18 cellular contexts compared by ENCODE assay signal in the genomic region with DNA sequence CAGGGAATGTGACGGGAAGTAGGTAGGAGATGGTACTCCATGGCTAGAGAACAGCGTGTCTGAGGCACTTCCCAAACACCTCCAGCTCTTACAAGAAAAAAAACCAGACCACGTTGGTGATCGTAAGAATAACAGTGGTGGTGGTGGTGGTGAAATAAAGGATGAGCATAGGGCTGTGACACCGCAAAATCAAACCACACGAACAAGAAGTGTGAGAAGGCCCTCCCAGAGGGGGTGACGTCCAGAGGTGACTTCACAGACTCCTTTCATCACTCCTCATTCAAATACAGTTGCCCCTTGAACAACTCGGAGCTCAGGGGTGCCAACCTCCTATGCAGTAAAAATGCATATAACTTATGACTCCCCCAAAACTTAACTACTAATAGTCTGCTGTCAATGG.
DNase-seq lines count a peak whose midpoint lies in the region; ATAC-seq lines count a peak whose summit lies in the region.
"Had no signal": no experiment of that assay in that cellular context is flagged by ENCODE, and none has a peak within 500 bp of the region (broad histone marks: within the 10 kb centered on the region; RNA-seq: fewer than 3 reads in every experiment).

No MANE protein-coding gene starts in this region.

- peak overlapping the region; percentile 2 for H3K27ac Mint-ChIP-seq in activated CD8-positive, alpha-beta memory T cell treated with anti-CD3 and anti-CD28 coated beads, Interleukin-2, amount 10 ng/mL, durations not matched to agents 7 days and 5 days
- H3K27ac Mint-ChIP-seq in central memory CD8-positive, alpha-beta T cell (ENCODE audit: low read depth) = no peak overlapping the region
- H3K27ac Mint-ChIP-seq in immature natural killer cell = peak overlapping the region in 5 of 6 donors; percentile 8 to 69 (median 38)
- H3K27ac Mint-ChIP-seq in stimulated activated effector memory CD8-positive, alpha-beta T cell treated with anti-CD3 and anti-CD28 coated beads, Interleukin-12 subunit alpha, Interleukin-12 subunit beta, amount 100 ng/mL, for 72 hours = no peak overlapping the region
- H3K27ac Mint-ChIP-seq: CD14-positive monocyte, GM23338 had no signal

- H3K4me1 Mint-ChIP-seq in activated CD8-positive, alpha-beta memory T cell treated with anti-CD3 and anti-CD28 coated beads, Interleukin-2, amount 10 ng/mL, durations not matched to agents 7 days and 5 days = peaks cover 3% of the 10 kb centered on the region
- H3K4me1 Mint-ChIP-seq in central memory CD8-positive, alpha-beta T cell = peaks cover 5% of the 10 kb centered on the region
- peaks cover 16 to 20% of the 10 kb centered on the region in 2 donors for H3K4me1 Mint-ChIP-seq in immature natural killer cell
- H3K4me1 Mint-ChIP-seq in stimulated activated effector memory CD8-positive, alpha-beta T cell treated with anti-CD3 and anti-CD28 coated beads, Interleukin-12 subunit alpha, Interleukin-12 subunit beta, amount 100 ng/mL, for 72 hours = peaks cover 5% of the 10 kb centered on the region
- H3K4me1 Mint-ChIP-seq: CD4-positive, alpha-beta memory T cell had no signal

- no peaks in the 10 kb centered on the region for H3K27me3 Mint-ChIP-seq in activated CD8-positive, alpha-beta memory T cell treated with anti-CD3 and anti-CD28 coated beads, Interleukin-2, amount 10 ng/mL, durations not matched to agents 7 days and 5 days
- no peaks in the 10 kb centered on the region for H3K27me3 Mint-ChIP-seq in central memory CD8-positive, alpha-beta T cell
- peaks cover 2 to 7% (median 5%) of the 10 kb centered on the region in 3 donors for H3K27me3 Mint-ChIP-seq in immature natural killer cell (ENCODE audit: low read depth in 3 of 3)
- H3K27me3 Mint-ChIP-seq: CD4-positive, alpha-beta memory T cell had no signal

- H3K36me3 Mint-ChIP-seq in activated CD8-positive, alpha-beta memory T cell treated with anti-CD3 and anti-CD28 coated beads, Interleukin-2, amount 10 ng/mL, durations not matched to agents 7 days and 5 days = peaks cover 7% of the 10 kb centered on the region
- peaks cover 3% of the 10 kb centered on the region for H3K36me3 Mint-ChIP-seq in central memory CD8-positive, alpha-beta T cell (ENCODE audit: insufficient read depth)
- H3K36me3 Mint-ChIP-seq in immature natural killer cell = peaks cover 14 to 34% (median 23%) of the 10 kb centered on the region in 3 donors
- peaks cover 21% of the 10 kb centered on the region for H3K36me3 Mint-ChIP-seq in stimulated activated effector memory CD8-positive, alpha-beta T cell treated with anti-CD3 and anti-CD28 coated beads, Interleukin-12 subunit alpha, Interleukin-12 subunit beta, amount 100 ng/mL, for 72 hours

- no peak for DNase-seq in activated CD8-positive, alpha-beta memory T cell treated with anti-CD3 and anti-CD28 coated beads, Interleukin-2, amount 10 ng/mL, durations not matched to agents 7 days and 5 days
- no peak for DNase-seq in activated CD8-positive, alpha-beta memory T cell treated with anti-CD3 and anti-CD28 coated beads, Interleukin-2, amount 50 U/mL, for 4 hours
- no peak for DNase-seq in central memory CD8-positive, alpha-beta T cell (ENCODE audit: low spot score in 2 of 2)
- DNase-seq in immature natural killer cell (peak; percentile 33 to 49 (median 48)), mucosa of gallbladder (ENCODE audit: low spot score) (no peak), NCI-H146 treated with DMSO at 0.1 percent for 48 hours (lab: John Stamatoyannopoulos, UW; ENCODE audit: unreplicated experiment) (no peak), COLO829 (ENCODE audit: low spot score) (no peak)
- no peak for DNase-seq in stimulated activated effector memory CD8-positive, alpha-beta T cell treated with anti-CD3 and anti-CD28 coated beads, Interleukin-12 subunit alpha, Interleukin-12 subunit beta, amount 100 ng/mL, for 72 hours (ENCODE audit: low spot score in 2 of 2)
- DNase-seq: 8988T; CD4-positive, alpha-beta memory T cell; DMS 273 treated with DMSO at 0.1 percent for 48 hours; DMS53; DND-41; EL; HCEC 1CT; IMR-90 had no signal

- no peak for ATAC-seq in activated CD8-positive, alpha-beta memory T cell treated with anti-CD3 and anti-CD28 coated beads, Interleukin-2, amount 10 ng/mL, durations not matched to agents 7 days and 5 days
- ATAC-seq in central memory CD8-positive, alpha-beta T cell (replicated peaks; ENCODE audit: extremely low read depth, poor library complexity, severe bottlenecking) = peak; percentile 32
- ATAC-seq in stimulated activated effector memory CD8-positive, alpha-beta T cell treated with anti-CD3 and anti-CD28 coated beads, Interleukin-12 subunit alpha, Interleukin-12 subunit beta, amount 100 ng/mL, for 72 hours = peak; percentile 50
- ATAC-seq: GM23338 had no signal

- no peak overlapping the region for H3K4me3 Mint-ChIP-seq in activated CD8-positive, alpha-beta memory T cell treated with anti-CD3 and anti-CD28 coated beads, Interleukin-2, amount 10 ng/mL, durations not matched to agents 7 days and 5 days
- no peak overlapping the region for H3K4me3 Mint-ChIP-seq in central memory CD8-positive, alpha-beta T cell
- peak overlapping the region; percentile 20 to 53 (median 23) for H3K4me3 Mint-ChIP-seq in immature natural killer cell
- H3K4me3 Mint-ChIP-seq in stimulated activated effector memory CD8-positive, alpha-beta T cell treated with anti-CD3 and anti-CD28 coated beads, Interleukin-12 subunit alpha, Interleukin-12 subunit beta, amount 100 ng/mL, for 72 hours = no peak overlapping the region
- H3K4me3 Mint-ChIP-seq: CD14-positive monocyte; CD4-positive, alpha-beta memory T cell; GM23338 had no signal

- CTCF ChIA-PET in activated CD8-positive, alpha-beta memory T cell treated with anti-CD3 and anti-CD28 coated beads, Interleukin-2, amount 10 ng/mL, durations not matched to agents 7 days and 5 days (lab: Charles Lee) = interaction anchor here (1.2 to 3.3 kb wide), 2 partner anchors 245 kb away, joined by 3 to 26 read pairs; no protein-coding TSS in a partner anchor

- H3K9me3 Mint-ChIP-seq in activated CD8-positive, alpha-beta memory T cell treated with anti-CD3 and anti-CD28 coated beads, Interleukin-2, amount 10 ng/mL, durations not matched to agents 7 days and 5 days (ENCODE audit: low read depth) = no peaks in the 10 kb centered on the region
- no peaks in the 10 kb centered on the region for H3K9me3 Mint-ChIP-seq in central memory CD8-positive, alpha-beta T cell
- H3K9me3 Mint-ChIP-seq in immature natural killer cell = no peaks in the 10 kb centered on the region
- no peaks in the 10 kb centered on the region for H3K9me3 Mint-ChIP-seq in stimulated activated effector memory CD8-positive, alpha-beta T cell treated with anti-CD3 and anti-CD28 coated beads, Interleukin-12 subunit alpha, Interleukin-12 subunit beta, amount 100 ng/mL, for 72 hours
- H3K9me3 Mint-ChIP-seq: CD14-positive monocyte; CD4-positive, alpha-beta memory T cell; GM23338 had no signal

Comparison
In these comparisons a context has a peak if more than half of its experiments do, and no peak if none do; other contexts are left out.
1. DNase-seq: peak in immature natural killer cell (3 of 3); none in activated CD8-positive, alpha-beta memory T cell treated with anti-CD3 and anti-CD28 coated beads, Interleukin-2, amount 10 ng/mL, durations not matched to agents 7 days and 5 days (single experiment), activated CD8-positive, alpha-beta memory T cell treated with anti-CD3 and anti-CD28 coated beads, Interleukin-2, amount 50 U/mL, for 4 hours (single experiment), central memory CD8-positive, alpha-beta T cell (0 of 2), stimulated activated effector memory CD8-positive, alpha-beta T cell treated with anti-CD3 and anti-CD28 coated beads, Interleukin-12 subunit alpha, Interleukin-12 subunit beta, amount 100 ng/mL, for 72 hours (0 of 2), mucosa of gallbladder (single experiment), NCI-H146 treated with DMSO at 0.1 percent for 48 hours (single experiment) and COLO829 (single experiment).
2. H3K27ac Mint-ChIP-seq: peak in activated CD8-positive, alpha-beta memory T cell treated with anti-CD3 and anti-CD28 coated beads, Interleukin-2, amount 10 ng/mL, durations not matched to agents 7 days and 5 days (single experiment) and immature natural killer cell (5 of 6); none in central memory CD8-positive, alpha-beta T cell (single experiment) and stimulated activated effector memory CD8-positive, alpha-beta T cell treated with anti-CD3 and anti-CD28 coated beads, Interleukin-12 subunit alpha, Interleukin-12 subunit beta, amount 100 ng/mL, for 72 hours (single experiment).
3. H3K4me3 Mint-ChIP-seq: peak in immature natural killer cell (5 of 5); none in activated CD8-positive, alpha-beta memory T cell treated with anti-CD3 and anti-CD28 coated beads, Interleukin-2, amount 10 ng/mL, durations not matched to agents 7 days and 5 days (single experiment), central memory CD8-positive, alpha-beta T cell (single experiment) and stimulated activated effector memory CD8-positive, alpha-beta T cell treated with anti-CD3 and anti-CD28 coated beads, Interleukin-12 subunit alpha, Interleukin-12 subunit beta, amount 100 ng/mL, for 72 hours (single experiment).